In the genomic region with DNA sequence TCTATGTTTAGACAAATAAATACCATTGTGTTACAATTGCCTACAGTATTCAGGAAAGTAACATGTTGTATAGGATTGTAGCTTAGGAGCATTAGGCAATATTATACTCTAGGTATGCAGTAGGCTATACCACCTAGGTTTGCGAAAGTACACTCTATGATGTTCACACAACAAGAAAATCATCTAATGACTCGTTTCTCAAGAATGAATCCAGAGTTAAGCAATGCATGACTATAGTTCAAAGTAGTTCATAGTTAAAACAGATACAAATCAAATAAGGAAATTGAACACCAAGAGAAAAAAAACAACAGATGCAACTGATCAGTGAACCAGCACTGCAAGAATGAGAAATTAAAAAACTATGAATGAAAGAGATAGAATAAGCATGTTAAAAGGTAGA, we compare ENCODE assay signal across 17 cellular contexts. TPM values are rescaled to one million over a fixed set of nuclear protein-coding genes. Genes with fewer than 3 reads are reported as not detected.
A peak's percentile ranks its signal among the peaks of the same experiment; 100 is the strongest.
DNase-seq lines count a peak whose midpoint lies in the region; FAIRE-seq and TF ChIP-seq lines count a peak whose summit lies in the region.
"Had no signal": no experiment of that assay in that cellular context is flagged by ENCODE, and none has a peak within 500 bp of the region (broad histone marks: within the 10 kb centered on the region; RNA-seq: fewer than 3 reads in every experiment).

No MANE protein-coding gene starts in this region.

- H4K8ac ChIP-seq in mesenchymal stem cell (ENCODE audit: low read length): no peak overlapping the region

- CTCF ChIA-PET in endothelial cell of umbilical vein (lab: Charles Lee): interaction anchor here (1.0 to 4.4 kb wide), 11 partner anchors 11 to 670 kb away, joined by 3 to 368 read pairs (median 8); no protein-coding TSS in a partner anchor

- H3K27me3 ChIP-seq in endothelial cell of umbilical vein (ENCODE audit: control insufficient read depth in 2 of 2, insufficient read depth in 2 of 2, low read length in 2 of 2) (no peaks in the 10 kb centered on the region), mesenchymal stem cell (ENCODE audit: control insufficient read depth in 1 of 2, insufficient read depth in 1 of 2, low read length in 2 of 2) (no peaks in the 10 kb centered on the region)
- H3K27me3 ChIP-seq: ascending aorta, testis had no signal

- H3K9me1 ChIP-seq in endothelial cell of umbilical vein (replicated peaks; ENCODE audit: control insufficient read depth, extremely low read depth, insufficient read depth, low read length): no peaks in the 10 kb centered on the region

- no peak overlapping the region for H2BK5ac ChIP-seq in mesenchymal stem cell (ENCODE audit: low read depth, low read length, poor library complexity, severe bottlenecking)

- H3K4me2 ChIP-seq in endothelial cell of umbilical vein (ENCODE audit: insufficient read depth, low read length) (no peak overlapping the region), mesenchymal stem cell (ENCODE audit: low read length, poor library complexity, severe bottlenecking) (no peak overlapping the region)

- no peak overlapping the region for H4K91ac ChIP-seq in mesenchymal stem cell (ENCODE audit: low read length)

- no peaks in the 10 kb centered on the region for H3K36me3 ChIP-seq in endothelial cell of umbilical vein (ENCODE audit: control insufficient read depth in 2 of 2, extremely low read depth in 1 of 2, insufficient read depth in 2 of 2, low read length in 2 of 2)
- H3K36me3 ChIP-seq in mesenchymal stem cell (ENCODE audit: control insufficient read depth in 1 of 2, insufficient read depth in 2 of 2, low read depth in 1 of 2, low read length in 2 of 2): no peaks in the 10 kb centered on the region
- H3K36me3 ChIP-seq: ascending aorta had no signal

- FAIRE-seq in endothelial cell of umbilical vein (lab: Jason Lieb, UNC): no peak

- no TSS peak for BruUV-seq in endothelial cell of umbilical vein (replicated peaks; lab: Mats Ljungman, UMichigan)

- no CpG with 5 or more reads among the region's 2 CpGs for WGBS in mesenchymal stem cell

- TF ChIP-seq POLR2A in endothelial cell of umbilical vein (IDR thresholded peaks at IDR 0.05; ENCODE audit: low read depth, low read length): no peak

- H2BK120ac ChIP-seq in mesenchymal stem cell (ENCODE audit: low read depth, low read length): no peak overlapping the region

- no peak overlapping the region for H2AK5ac ChIP-seq in mesenchymal stem cell (ENCODE audit: low read length, severe bottlenecking)

- H2BK12ac ChIP-seq in mesenchymal stem cell (ENCODE audit: low read length in 2 of 2): no peak overlapping the region

- peaks cover 6% of the 10 kb centered on the region for H3K4me1 ChIP-seq in endothelial cell of umbilical vein (ENCODE audit: control insufficient read depth, extremely low read depth, insufficient read depth, low read length)
- no peaks in the 10 kb centered on the region for H3K4me1 ChIP-seq in mesenchymal stem cell (ENCODE audit: control insufficient read depth, insufficient read depth, low read depth, low read length)
- H3K4me1 ChIP-seq: ascending aorta, testis had no signal

- H3K4me3 ChIP-seq in endothelial cell of umbilical vein (replicated peaks in 1 of 3; ENCODE audit: insufficient read depth in 1 of 3, low read depth in 1 of 3, low read length in 3 of 3) (no peak overlapping the region), mesenchymal stem cell (ENCODE audit: insufficient read depth in 1 of 2, low read depth in 1 of 2, low read length in 2 of 2) (no peak overlapping the region)
- H3K4me3 ChIP-seq: ascending aorta, testis had no signal

- intact Hi-C loops in endothelial cell of umbilical vein (cut with micrococcal nuclease): loop anchor here (1.0 to 5.0 kb wide), 12 partner anchors 51 to 934 kb away; no protein-coding TSS in a partner anchor

- H4K20me1 ChIP-seq in endothelial cell of umbilical vein (replicated peaks; ENCODE audit: control insufficient read depth, extremely low read depth, insufficient read depth, low read length): no peaks in the 10 kb centered on the region

- no peak for TF ChIP-seq CTCF in endothelial cell of umbilical vein (IDR thresholded peaks at IDR 0.05; ENCODE audit: extremely low read depth in 1 of 2, insufficient read depth in 1 of 2, low read depth in 1 of 2, low read length in 2 of 2)

- H3K79me1 ChIP-seq in mesenchymal stem cell (replicated peaks; ENCODE audit: low read length, poor library complexity, severe bottlenecking): no peaks in the 10 kb centered on the region

- H2BK15ac ChIP-seq in mesenchymal stem cell (ENCODE audit: low read depth, poor library complexity, severe bottlenecking): no peak overlapping the region

- H3K14ac ChIP-seq in mesenchymal stem cell (ENCODE audit: low read length in 2 of 2): no peak overlapping the region

- H3K79me2 ChIP-seq in endothelial cell of umbilical vein (ENCODE audit: control insufficient read depth, insufficient read depth, low read length): no peaks in the 10 kb centered on the region

- H3K9me3 ChIP-seq in endothelial cell of umbilical vein (replicated peaks; ENCODE audit: control insufficient read depth, insufficient read depth, low read length): no peaks in the 10 kb centered on the region
- no peaks in the 10 kb centered on the region for H3K9me3 ChIP-seq in mesenchymal stem cell (ENCODE audit: control insufficient read depth, low read length)
- H3K9me3 ChIP-seq: ascending aorta, testis had no signal

- H3K27ac ChIP-seq in endothelial cell of umbilical vein (ENCODE audit: insufficient read depth, low read depth, low read length) (no peak overlapping the region), mesenchymal stem cell (ENCODE audit: low read length, poor library complexity, severe bottlenecking) (no peak overlapping the region)
- H3K27ac ChIP-seq: ascending aorta, testis had no signal

- no peak overlapping the region for H3K4ac ChIP-seq in mesenchymal stem cell (ENCODE audit: low read depth in 1 of 2, low read length in 2 of 2)

- H3K23ac ChIP-seq in mesenchymal stem cell (ENCODE audit: low read length in 2 of 2): no peak overlapping the region

- no peak overlapping the region for H3K9ac ChIP-seq in endothelial cell of umbilical vein (replicated peaks; ENCODE audit: extremely low read depth, insufficient read depth, low read length)
- H3K9ac ChIP-seq in mesenchymal stem cell (ENCODE audit: low read length): no peak overlapping the region

- H2AFZ ChIP-seq in endothelial cell of umbilical vein (ENCODE audit: low read depth, low read length) (no peak overlapping the region), mesenchymal stem cell (ENCODE audit: low read depth, low read length) (no peak overlapping the region)

- H3K18ac ChIP-seq in mesenchymal stem cell (ENCODE audit: low read depth in 1 of 2, low read length in 2 of 2): no peak overlapping the region

- dilution Hi-C loops in endothelial cell of umbilical vein (cut with MboI; ENCODE audit: extremely low pct_ligation_motif_present, low sequenced_read_pairs): loop anchor here (25.0 kb wide), 1 partner anchor 376 kb away; no protein-coding TSS in a partner anchor

- DNase-seq in EL (peak; percentile 60), MV-4-11 (lab: John Stamatoyannopoulos, UW) (peak; percentile 1), endothelial cell of umbilical vein (ENCODE audit: low read depth, low spot score) (no peak), mesenchymal stem cell (peak; percentile 68), NCI-H146 (lab: John Stamatoyannopoulos, UW) (no peak), amygdala (lab: John Stamatoyannopoulos, UW) (no peak), putamen (ENCODE audit: low spot score) (no peak), NCI-H2171 treated with DMSO at 0.1 percent for 48 hours (lab: John Stamatoyannopoulos, UW) (no peak)
- DNase-seq: activated CD8-positive, alpha-beta T cell treated with anti-CD3 and anti-CD28 coated beads, Interleukin-2, amount 10 ng/mL, durations not matched to agents 7 days and 5 days; KG1; left cardiac atrium; NCI-H2029; NCI-H82; posterior cingulate gyrus; testis had no signal

- POLR2A ChIA-PET in endothelial cell of umbilical vein (lab: Charles Lee): no interaction called here

TF ChIP-seq in endothelial cell of umbilical vein, 7 proteins besides CTCF, POLR2A, EP300 and RAD21:
- TF ChIP-seq MYC (IDR thresholded peaks at IDR 0.05; ENCODE audit: low read depth, low read length) (no peak), GATA2 (IDR thresholded peaks at IDR 0.05; ENCODE audit: insufficient read depth, insufficient read length, low read depth, low read length) (peak; percentile 38), JUN (IDR thresholded peaks at IDR 0.05; ENCODE audit: borderline replicate concordance, insufficient read depth, insufficient read length, low read depth) (no peak), EZH2 (IDR thresholded peaks at IDR 0.05; ENCODE audit: borderline replicate concordance, low read depth, low read length, severe bottlenecking) (no peak), FOS (IDR thresholded peaks at IDR 0.05; ENCODE audit: borderline replicate concordance, insufficient read depth, low read length) (peak; percentile 28)

RNA-seq across cellular contexts. Expression of gene ABLIM3, which starts 27.6 kb away (rescaled TPM):
- 25.7 and 42.1 TPM in 2 replicates for total RNA-seq in endothelial cell of umbilical vein
- polyA plus RNA-seq in endothelial cell of umbilical vein: 14.9 and 16.7 TPM in 2 replicates
- 18.4 and 19.1 TPM in 2 replicates for polyA plus RNA-seq in endothelial cell of umbilical vein (2011; cell fraction: cytosol; rRNA removed)
- polyA plus RNA-seq in endothelial cell of umbilical vein (2011; cell fraction: nucleus; rRNA removed): 50.3 and 58.4 TPM in 2 replicates
- polyA plus RNA-seq in endothelial cell of umbilical vein (2012): 26.0 and 29.4 TPM in 2 replicates
- polyA minus RNA-seq in endothelial cell of umbilical vein: 33.8 and 34.6 TPM in 2 replicates
- 0.31 TPM for polyA minus RNA-seq in endothelial cell of umbilical vein (2011; cell fraction: cytosol; rRNA and poly(A)+ RNA removed)
- 29.8 and 34.3 TPM in 2 replicates for polyA minus RNA-seq in endothelial cell of umbilical vein (2011; cell fraction: nucleus; rRNA and poly(A)+ RNA removed)
- polyA plus RNA-seq in mesenchymal stem cell (2013, experiment 1 of 2): 91.1 TPM
- polyA plus RNA-seq in mesenchymal stem cell (2013, experiment 2 of 2): 90.1 TPM
- total RNA-seq: activated CD8-positive, alpha-beta T cell treated with anti-CD3 and anti-CD28 coated beads, Interleukin-2, amount 10 ng/mL, durations not matched to agents 7 days and 5 days; activated T-helper 2 cell treated with anti-CD3 and anti-CD28 coated beads, Interferon-gamma antibody, Interleukin-2, Interleukin-4, amounts not matched to agents 10 μg/mL and 5 μg/mL and 100 μg/mL, durations not matched to agents 14 hours and 24 hours and 36 hours had no signal

RNA-seq across cellular contexts. Expression of gene SH3TC2, which starts 50.8 kb away (rescaled TPM):
- 3.3 and 4.3 TPM in 2 replicates for total RNA-seq in endothelial cell of umbilical vein
- polyA plus RNA-seq in endothelial cell of umbilical vein: 0.81 and 0.91 TPM in 2 replicates
- 0.80 and 0.86 TPM in 2 replicates for polyA plus RNA-seq in endothelial cell of umbilical vein (2011; cell fraction: cytosol; rRNA removed)
- polyA plus RNA-seq in endothelial cell of umbilical vein (2011; cell fraction: nucleus; rRNA removed): 3.6 and 4.3 TPM in 2 replicates
- 0.38 and 0.75 TPM in 2 replicates for polyA plus RNA-seq in endothelial cell of umbilical vein (2012)
- polyA minus RNA-seq in endothelial cell of umbilical vein: 2.9 and 3.1 TPM in 2 replicates
- 1.5 TPM for polyA minus RNA-seq in endothelial cell of umbilical vein (2011; cell fraction: cytosol; rRNA and poly(A)+ RNA removed)
- 2.5 and 4.5 TPM in 2 replicates for polyA minus RNA-seq in endothelial cell of umbilical vein (2011; cell fraction: nucleus; rRNA and poly(A)+ RNA removed)
- polyA plus RNA-seq in mesenchymal stem cell (2013, experiment 1 of 2): 1.4 TPM
- 0.86 TPM for polyA plus RNA-seq in mesenchymal stem cell (2013, experiment 2 of 2)
- total RNA-seq: activated CD8-positive, alpha-beta T cell treated with anti-CD3 and anti-CD28 coated beads, Interleukin-2, amount 10 ng/mL, durations not matched to agents 7 days and 5 days; activated T-helper 2 cell treated with anti-CD3 and anti-CD28 coated beads, Interferon-gamma antibody, Interleukin-2, Interleukin-4, amounts not matched to agents 10 μg/mL and 5 μg/mL and 100 μg/mL, durations not matched to agents 14 hours and 24 hours and 36 hours had no signal

Comparison
In these comparisons a context has a peak if more than half of its experiments do, and no peak if none do; other contexts are left out.
1. DNase-seq: peak in EL (single experiment), MV-4-11 (single experiment) and mesenchymal stem cell (single experiment); none in endothelial cell of umbilical vein (single experiment), NCI-H146 (single experiment), amygdala (0 of 56), putamen (single experiment) and NCI-H2171 treated with DMSO at 0.1 percent for 48 hours (single experiment).